ENCODE assay signal across 7 cellular contexts in the genomic region with DNA sequence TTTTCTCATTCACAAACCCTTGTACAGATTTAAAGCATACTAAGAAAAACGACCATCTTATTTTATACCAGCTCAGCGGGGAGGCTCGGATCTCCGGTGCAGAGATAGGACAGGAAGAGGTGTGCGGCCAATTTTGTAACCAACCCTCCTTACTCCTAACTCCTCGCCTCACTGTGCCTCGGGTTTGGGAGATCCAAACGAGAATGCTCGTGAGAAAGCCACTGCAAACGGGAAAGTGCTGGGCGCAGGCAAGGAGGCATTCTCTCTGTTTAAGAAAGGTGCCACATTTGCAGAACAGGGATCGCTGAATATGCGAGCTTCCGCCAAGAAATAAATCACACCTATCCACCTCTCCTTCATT. TPM values are rescaled to one million over a fixed set of nuclear protein-coding genes. Genes with fewer than 3 reads are reported as not detected.
A peak's percentile ranks its signal among the peaks of the same experiment; 100 is the strongest.
DNase-seq lines count a peak whose midpoint lies in the region; ATAC-seq and TF ChIP-seq lines count a peak whose summit lies in the region.

No MANE protein-coding gene starts in this region.

- peak overlapping the region; percentile 75 for H3K4me3 ChIP-seq in IMR-90 (ENCODE audit: insufficient read depth, low read depth, low read length)
- peak overlapping the region; percentile 86 for H3K4me3 ChIP-seq in astrocyte of the cerebellum (ENCODE audit: low read depth, low read length)
- H3K4me3 ChIP-seq in liver (ENCODE audit: low read depth in 1 of 3, low read length in 3 of 3), result peak overlapping the region; percentile 82 to 96 (median 84)
- peak overlapping the region; percentile 74 to 82 for H3K4me3 ChIP-seq in tibial artery

- WGBS in IMR-90 (ENCODE audit: extremely low coverage in 2 of 2, insufficient read length in 1 of 2), 2 experiments, result 0% methylated on average over 2 of the region's 14 CpGs; no CpG with 5 or more reads in 1 of the 2 experiments
- 2% methylated on average over 14 of the region's 14 CpGs for WGBS in liver

- H3K23ac ChIP-seq in IMR-90 (ENCODE audit: low read depth, low read length), result peak overlapping the region; percentile 99

- peak overlapping the region; percentile 40; the same call in 1 of the 2 replicates for H2BK20ac ChIP-seq in IMR-90 (ENCODE audit: low read depth, low read length)

- H2AK9ac ChIP-seq in IMR-90 (replicated peaks; ENCODE audit: low read depth, low read length, poor library complexity), result peak overlapping the region; percentile 91

- peak overlapping the region; percentile 91 for H3K4ac ChIP-seq in IMR-90 (ENCODE audit: low read depth, low read length)

- TF ChIP-seq CTCF in GM10248 (IDR thresholded peaks at IDR 0.05; ENCODE audit: control extremely low read depth, extremely low read depth, low read depth, missing control alignments), result no peak
- no peak for TF ChIP-seq CTCF in IMR-90 (conservative IDR thresholded peaks at IDR 0.05; ENCODE audit: low read depth, low read length)
- TF ChIP-seq CTCF in astrocyte of the cerebellum (IDR thresholded peaks at IDR 0.05; ENCODE audit: low read depth, low read length, missing control alignments), result no peak
- TF ChIP-seq CTCF in liver (IDR thresholded peaks at IDR 0.05; ENCODE audit: low read depth, low read length, missing input control), result no peak
- TF ChIP-seq CTCF in tibial artery (IDR thresholded peaks at IDR 0.05), result no peak

- H3K36me3 ChIP-seq in IMR-90 (ENCODE audit: control insufficient read depth, insufficient read depth, low read length) (peaks cover 12% of the 10 kb centered on the region), liver (ENCODE audit: control insufficient read depth in 4 of 4, insufficient read depth in 3 of 4, low read depth in 1 of 4, low read length in 3 of 4) (peaks cover 2 to 14% (median 8%) of the 10 kb centered on the region in 4 donors), tibial artery (peaks cover 15 to 18% (median 16%) of the 10 kb centered on the region in 3 donors)

- CTCF ChIA-PET in GM10248 (lab: Yijun Ruan, JAX) (interaction anchor here (1.0 to 2.2 kb wide), 8 partner anchors 9 to 74 kb away, joined by 4 to 9 read pairs (median 4); no protein-coding TSS in a partner anchor), IMR-90 (lab: Yijun Ruan, JAX) (interaction anchor here (0.6 to 1.3 kb wide), 2 partner anchors 74 to 1100 kb away, joined by 3 to 6 read pairs; no protein-coding TSS in a partner anchor)

- peaks cover 11 to 38% of the 10 kb centered on the region in 2 experiments for H3K79me1 ChIP-seq in IMR-90 (ENCODE audit: low read depth in 1 of 2, low read length in 2 of 2)

- DNase-seq in GM10248 (ENCODE audit: extremely low spot score) (peak; percentile 26), IMR-90 (peak; percentile 6), astrocyte of the cerebellum (ENCODE audit: low read depth) (no peak), tibial artery (no peak), NCI-H774 (lab: John Stamatoyannopoulos, UW) (no peak)

- H4K5ac ChIP-seq in IMR-90 (ENCODE audit: low read depth, low read length), result no peak overlapping the region

- BruUV-seq in IMR-90 (replicated peaks; lab: Mats Ljungman, UMichigan), result no TSS peak

- no peak overlapping the region for H2BK15ac ChIP-seq in IMR-90 (ENCODE audit: low read depth, low read length)

- H4K8ac ChIP-seq in IMR-90 (ENCODE audit: low read depth in 2 of 2, low read length in 2 of 2), result peak overlapping the region in 1 of 2 experiments; percentile 55; a peak in 2 of 4 replicates

- H2BK120ac ChIP-seq in IMR-90 (ENCODE audit: low read depth, low read length), result peak overlapping the region; percentile 60

- no peak for ATAC-seq in IMR-90 (ENCODE audit: low read depth)
- ATAC-seq in HG03025 (IDR thresholded peaks at IDR 0.05; ENCODE audit: low FRiP score, unreplicated experiment), result no peak

- H3K9ac ChIP-seq in IMR-90 (ENCODE audit: low read depth, low read length) (peak overlapping the region; percentile 83), liver (ENCODE audit: low read depth in 1 of 2, low read length in 2 of 2) (peak overlapping the region; percentile 69 to 97)

- H3K27ac ChIP-seq in IMR-90 (ENCODE audit: insufficient read depth, low read length) (peak overlapping the region; percentile 75), liver (ENCODE audit: low read depth in 1 of 2, low read length in 2 of 2) (peak overlapping the region; percentile 97 to 99), tibial artery (peak overlapping the region; percentile 93 to 95)

- no peak for TF ChIP-seq POLR2A in IMR-90 (IDR thresholded peaks at IDR 0.05; ENCODE audit: low read depth, low read length)

- H4K91ac ChIP-seq in IMR-90 (ENCODE audit: insufficient read depth, low read depth, low read length), result peak overlapping the region; percentile 36

- H3K4me1 ChIP-seq in IMR-90 (ENCODE audit: control insufficient read depth, insufficient read depth, low read length) (0 out of 2 replicates have a peak, but pooled peaks cover 3% of the 10 kb centered on the region), liver (ENCODE audit: control insufficient read depth in 4 of 4, insufficient read depth in 4 of 4, low read length in 3 of 4) (peaks cover 2 to 16% (median 4%) of the 10 kb centered on the region in 4 donors), tibial artery (peaks cover 9 to 35% (median 21%) of the 10 kb centered on the region in 4 donors)

- peaks cover 16% of the 10 kb centered on the region for H4K20me1 ChIP-seq in IMR-90 (ENCODE audit: insufficient read depth, low read length)

- H3K14ac ChIP-seq in IMR-90 (replicated peaks; ENCODE audit: low read depth, low read length), result peak overlapping the region; percentile 87

- in situ Hi-C loops in IMR-90 (cut with MboI; ENCODE audit: low sequenced_read_pairs) (no loop called here), astrocyte of the cerebellum (cut with HindIII; ENCODE audit: low sequenced_read_pairs) (no loop called here)

- H3K4me2 ChIP-seq in IMR-90 (ENCODE audit: low read depth, low read length), result peak overlapping the region; percentile 84

- H3K27me3 ChIP-seq in IMR-90 (ENCODE audit: control insufficient read depth, insufficient read depth, low read length) (no peaks in the 10 kb centered on the region), liver (ENCODE audit: control insufficient read depth in 4 of 4, insufficient read depth in 4 of 4, low read length in 3 of 4) (no peaks in the 10 kb centered on the region), tibial artery (no peaks in the 10 kb centered on the region)

- H2BK5ac ChIP-seq in IMR-90 (ENCODE audit: low read depth, low read length, poor library complexity, severe bottlenecking), result peak overlapping the region; percentile 61

- peaks cover 5% of the 10 kb centered on the region for H3K9me1 ChIP-seq in IMR-90 (ENCODE audit: insufficient read depth, low read length)

- dilution Hi-C loops in IMR-90 (cut with HindIII; ENCODE audit: low sequenced_read_pairs, unreplicated experiment), result no loop called here

- peak overlapping the region; percentile 99 for H2AFZ ChIP-seq in IMR-90 (replicated peaks; ENCODE audit: low read length, poor library complexity)

- peak overlapping the region; percentile 92; the same call in 1 of the 2 replicates for H2AK5ac ChIP-seq in IMR-90 (ENCODE audit: low read depth, low read length)

- TF ChIP-seq RAD21 in IMR-90 (IDR thresholded peaks at IDR 0.05; ENCODE audit: low read length) (no peak), liver (IDR thresholded peaks at IDR 0.05) (no peak)

- H3K18ac ChIP-seq in IMR-90 (ENCODE audit: low read depth, low read length), result no peak overlapping the region; the same call in 1 of the 2 replicates

- POLR2A ChIA-PET in GM10248 (lab: Yijun Ruan, JAX), result no interaction called here
- POLR2A ChIA-PET in IMR-90 (lab: Charles Lee; ENCODE audit: unreplicated experiment), result interaction anchor here (1.0 kb wide), 1 partner anchor 10 kb away, joined by 11 read pairs; no protein-coding TSS in a partner anchor

- H3K9me3 ChIP-seq in IMR-90 (ENCODE audit: control insufficient read depth, insufficient read depth, low read length) (no peaks in the 10 kb centered on the region), liver (ENCODE audit: control insufficient read depth in 4 of 4, low read length in 3 of 4) (peaks cover 0 to 2% (median 0%) of the 10 kb centered on the region in 4 donors), tibial artery (no peaks in the 10 kb centered on the region)

- H3K56ac ChIP-seq in IMR-90 (ENCODE audit: extremely low read depth, insufficient read depth, low read length), result peak overlapping the region; percentile 78; the same call in 1 of the 2 replicates

- intact Hi-C loops in IMR-90 (cut with micrococcal nuclease), result no loop called here
- intact Hi-C loops in tibial artery (cut with DNase I; ENCODE audit: low total_unique reads), result loop anchor here (1.0 to 5.0 kb wide), 2 partner anchors 56 to 71 kb away; partner anchors contain the start of gene VPS4B

TF ChIP-seq in IMR-90, 13 proteins besides CTCF, POLR2A, EP300 and RAD21 (continues in another document):
- TF ChIP-seq MAFK (IDR thresholded peaks at IDR 0.05; ENCODE audit: low read depth, low read length), result 0 out of 2 replicates have a peak, but pooled peaks have one; percentile 10
- no peak for TF ChIP-seq SMC3 (IDR thresholded peaks at IDR 0.05; ENCODE audit: low read depth, low read length)
- TF ChIP-seq MAZ (IDR thresholded peaks at IDR 0.05; ENCODE audit: borderline replicate concordance, low read depth, low read length), result no peak

TF ChIP-seq in liver, 16 proteins besides CTCF, POLR2A, EP300 and RAD21:
- peak; percentile 22 for TF ChIP-seq YY1 (IDR thresholded peaks at IDR 0.05)
- no peak for TF ChIP-seq TAF1 (conservative IDR thresholded peaks at IDR 0.05)

RNA-seq across cellular contexts. Expression of gene KDSR, which starts 1.1 kb away (rescaled TPM):
- total RNA-seq in IMR-90 (2012; rRNA removed) (21.5 and 23.3 TPM in 2 replicates), liver (10 to 100 TPM; 11.3 to 34.1 TPM)
- polyA plus RNA-seq in IMR-90 (2012; rRNA removed) (19.3 and 21.9 TPM in 2 replicates), liver (10 to 100 TPM; 28.7 to 37.2 TPM)
- 13.9 and 41.4 TPM in 2 replicates for polyA plus RNA-seq in IMR-90 (2012; cell fraction: cytosol; rRNA removed)
- 8.6 and 22.4 TPM in 2 replicates for polyA plus RNA-seq in IMR-90 (2012; cell fraction: nucleus; rRNA removed; ENCODE audit: low replicate concordance)

RNA-seq across cellular contexts. Expression of gene BCL2, which starts 46.3 kb away (rescaled TPM):
- total RNA-seq in IMR-90 (2012; rRNA removed), result 0.54 and 0.56 TPM in 2 replicates
- 0.24 and 0.33 TPM in 2 replicates for polyA plus RNA-seq in IMR-90 (2012; rRNA removed)
- 0.14 and 0.19 TPM in 2 replicates for polyA plus RNA-seq in IMR-90 (2012; cell fraction: cytosol; rRNA removed)
- 0.11 and 0.15 TPM in 2 replicates for polyA plus RNA-seq in IMR-90 (2012; cell fraction: nucleus; rRNA removed; ENCODE audit: low replicate concordance)
- total RNA-seq in liver, result 1 to 10 TPM; 2.1 to 3.9 TPM
- polyA plus RNA-seq in liver, result under 1 TPM; 0.40 to 0.69 TPM

RNA-seq across cellular contexts. Expression of gene VPS4B, which starts 56.4 kb away (rescaled TPM):
- 31.5 and 41.1 TPM in 2 replicates for total RNA-seq in IMR-90 (2012; rRNA removed)
- polyA plus RNA-seq in IMR-90 (2012; rRNA removed), result 14.3 and 16.2 TPM in 2 replicates
- 3.5 and 5.8 TPM in 2 replicates for polyA plus RNA-seq in IMR-90 (2012; cell fraction: cytosol; rRNA removed)
- polyA plus RNA-seq in IMR-90 (2012; cell fraction: nucleus; rRNA removed; ENCODE audit: low replicate concordance), result 3.2 and 8.5 TPM in 2 replicates
- 10 to 100 TPM; 18.6 to 20.6 TPM for total RNA-seq in liver
- 10 to 100 TPM; 12.2 to 17.7 TPM for polyA plus RNA-seq in liver

Comparison
In these comparisons a context has a peak if more than half of its experiments do, and no peak if none do; other contexts are left out.
1. DNase-seq: peak in GM10248 (single experiment) and IMR-90 (single experiment); none in astrocyte of the cerebellum (single experiment), tibial artery (0 of 2) and NCI-H774 (single experiment).
2. Peak in every context shown above with its lines, with median percentiles within 50 percentile points of each other: H3K27ac ChIP-seq and H3K4me3 ChIP-seq.